In the genomic region with DNA sequence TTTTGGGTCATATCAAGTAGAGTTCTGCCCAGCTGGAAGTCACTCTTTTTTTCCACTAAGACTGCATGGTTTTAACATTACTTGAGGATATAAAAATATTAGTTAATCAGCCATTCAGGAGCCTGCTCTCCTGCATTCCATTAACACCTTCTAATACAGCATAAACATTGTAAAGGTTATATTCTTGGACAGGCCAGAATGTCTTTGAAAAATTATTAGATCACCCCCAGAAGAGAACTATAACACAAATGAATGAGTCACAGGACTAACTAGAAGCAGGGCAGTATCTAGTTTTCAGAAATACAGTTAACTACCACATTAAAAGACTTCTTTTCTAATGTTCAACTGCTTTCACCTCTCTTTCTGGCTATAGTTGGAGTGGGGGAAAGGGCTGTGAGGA, we compare ENCODE assay signal across 18 cellular contexts.
"Had no signal": no experiment of that assay in that cellular context is flagged by ENCODE, and none has a peak within 500 bp of the region (broad histone marks: within the 10 kb centered on the region; RNA-seq: fewer than 3 reads in every experiment).

No MANE protein-coding gene starts in this region.

- H3K27ac Mint-ChIP-seq: activated naive CD4-positive, alpha-beta T cell treated with anti-CD3 and anti-CD28 coated beads, Interleukin-2, amount 50 U/mL, for 24 hours; effector memory CD8-positive, alpha-beta T cell; natural killer cell had no signal

- DNase-seq: activated CD4-positive, alpha-beta T cell treated with anti-CD3 and anti-CD28 coated beads for 1 hour; activated CD4-positive, alpha-beta T cell treated with anti-CD3 and anti-CD28 coated beads, Interleukin-2, amount 50 U/mL, for 4 hours; activated gamma-delta T cell; dermis blood vessel endothelial cell; effector memory CD8-positive, alpha-beta T cell; hippocampal formation; natural killer cell; posterior cingulate gyrus; retina; stimulated activated CD4-positive, alpha-beta T cell treated with anti-CD3 and anti-CD28 coated beads, Interleukin-12 subunit alpha, Interleukin-12 subunit beta, amount 100 ng/mL, for 4 hours; stimulated activated CD4-positive, alpha-beta T cell treated with anti-CD3 and anti-CD28 coated beads, Interleukin-1b, Interleukin-23, amount 100 ng/mL, for 48 hours; stimulated activated CD8-positive, alpha-beta memory T cell treated with anti-CD3 and anti-CD28 coated beads, Interleukin-4, amount 100 ng/mL, for 48 hours; stimulated activated naive CD4-positive, alpha-beta T cell; WERI-Rb-1 had no signal

- H3K27me3 Mint-ChIP-seq: effector memory CD8-positive, alpha-beta T cell had no signal

- H3K27me3 ChIP-seq: cardiac muscle cell, neutrophil had no signal

- H3K36me3 Mint-ChIP-seq: natural killer cell had no signal

- H3K9me3 Mint-ChIP-seq: activated naive CD4-positive, alpha-beta T cell treated with anti-CD3 and anti-CD28 coated beads, Interleukin-2, amount 50 U/mL, for 24 hours; effector memory CD8-positive, alpha-beta T cell; natural killer cell had no signal

- ATAC-seq: effector memory CD8-positive, alpha-beta T cell; natural killer cell had no signal

- H3K4me3 ChIP-seq: cardiac muscle cell had no signal

- H3K4me3 Mint-ChIP-seq: activated naive CD4-positive, alpha-beta T cell treated with anti-CD3 and anti-CD28 coated beads, Interleukin-2, amount 50 U/mL, for 24 hours; effector memory CD8-positive, alpha-beta T cell; natural killer cell had no signal

- H3K9me3 ChIP-seq: neutrophil had no signal

- H3K36me3 ChIP-seq: cardiac muscle cell, neutrophil, WERI-Rb-1 had no signal

- H3K27ac ChIP-seq: cardiac muscle cell, epithelial cell of prostate, neutrophil, WERI-Rb-1 had no signal
